ENCODE assay signal across 1 cellular context in the genomic region with DNA sequence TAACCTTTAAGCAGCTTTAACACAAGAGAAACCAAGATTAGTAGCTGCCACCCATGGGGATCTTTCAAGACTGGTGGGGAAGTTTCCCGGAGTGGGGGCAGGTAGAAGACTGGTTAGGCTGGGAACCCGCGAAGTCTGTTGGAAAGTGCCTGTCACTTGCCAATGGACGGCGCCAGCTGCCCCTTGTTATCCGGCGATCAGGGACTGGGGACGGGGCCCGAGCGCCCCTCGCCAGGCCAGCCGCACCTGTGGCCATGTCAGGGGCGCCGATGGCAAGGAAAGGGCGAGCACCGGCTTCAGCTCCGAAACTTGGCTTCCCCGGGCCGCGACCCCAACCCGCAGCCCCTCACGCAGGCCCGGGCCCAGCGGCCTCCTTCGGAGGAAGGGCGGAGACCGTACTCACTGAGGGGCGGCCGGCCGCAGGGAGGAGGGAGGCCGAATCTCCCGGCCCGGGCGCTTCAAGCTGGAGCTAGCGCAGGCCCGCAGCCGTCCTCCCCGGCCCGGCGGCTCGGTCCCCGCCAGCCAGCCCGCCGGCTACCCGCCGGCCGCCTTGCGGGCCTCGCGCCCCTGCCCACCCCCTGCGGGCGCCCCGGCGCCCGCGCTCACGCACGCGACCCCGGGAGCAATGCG.
TF ChIP-seq lines count a peak whose summit lies in the region.

No MANE protein-coding gene starts in this region.

TF ChIP-seq in IMR-90, 13 proteins besides CTCF, POLR2A, EP300 and RAD21:
- TF ChIP-seq BHLHE40 (IDR thresholded peaks at IDR 0.05; ENCODE audit: low read depth, low read length) (no peak), CHD1 (IDR thresholded peaks at IDR 0.05; ENCODE audit: low read depth, low read length) (0 out of 2 replicates have a peak, but pooled peaks have one; percentile 20), MXI1 (IDR thresholded peaks at IDR 0.05; ENCODE audit: borderline replicate concordance, low read depth, low read length) (peak; percentile 5; the same call in 1 of the 2 replicates)
TF ChIP-seq in IMR-90: peak in this region for 2.
